8 cellular contexts compared by ENCODE assay signal in genomic region chr19:13764821-13765394, GRCh38. TPM values are rescaled to one million over a fixed set of nuclear protein-coding genes. Genes with fewer than 3 reads are reported as not detected.
DNase-seq lines count a peak whose midpoint lies in the region; ATAC-seq and TF ChIP-seq lines count a peak whose summit lies in the region.

No MANE protein-coding gene starts in this region.

- peak overlapping the region; percentile 94 for H3K4me3 Mint-ChIP-seq in activated T-helper 2 cell treated with anti-CD3 and anti-CD28 coated beads, Interferon-gamma antibody, Interleukin-2, Interleukin-4, amounts not matched to agents 10 μg/mL and 5 μg/mL and 100 μg/mL, durations not matched to agents 14 hours and 24 hours and 36 hours (ENCODE audit: low read depth)

- no peaks in the 10 kb centered on the region for H3K79me2 ChIP-seq in parathyroid adenoma

- H3K4me3 ChIP-seq in MG63: peak overlapping the region; percentile 73
- H3K4me3 ChIP-seq in parathyroid adenoma (ENCODE audit: low read depth, low read length): peak overlapping the region; percentile 27

- peak overlapping the region; percentile 79 for H2AFZ ChIP-seq in parathyroid adenoma

- no peaks in the 10 kb centered on the region for H3K9me3 Mint-ChIP-seq in activated T-helper 2 cell treated with anti-CD3 and anti-CD28 coated beads, Interferon-gamma antibody, Interleukin-2, Interleukin-4, amounts not matched to agents 10 μg/mL and 5 μg/mL and 100 μg/mL, durations not matched to agents 14 hours and 24 hours and 36 hours

- peak; percentile 20 for DNase-seq in ELF-1 (ENCODE audit: low read depth, low spot score)
- DNase-seq in MG63: no peak
- peak; percentile 28 for DNase-seq in activated T-helper 2 cell treated with anti-CD3 and anti-CD28 coated beads, Interferon-gamma antibody, Interleukin-2, Interleukin-4, amounts not matched to agents 10 μg/mL and 5 μg/mL and 100 μg/mL, durations not matched to agents 14 hours and 24 hours and 36 hours (ENCODE audit: low spot score)
- no peak for DNase-seq in foreskin keratinocyte
- no peak for DNase-seq in NCI-H2196 treated with DMSO at 0.1 percent for 48 hours (lab: John Stamatoyannopoulos, UW; ENCODE audit: unreplicated experiment)
- DNase-seq in RKO (ENCODE audit: low spot score): no peak

- H3K36me3 ChIP-seq in MG63 (peaks cover 54% of the 10 kb centered on the region), parathyroid adenoma (ENCODE audit: control insufficient read depth, insufficient read depth, low read length) (no peaks in the 10 kb centered on the region)

- no peak overlapping the region for H3K9ac ChIP-seq in parathyroid adenoma

- no peak for TF ChIP-seq CTCF in foreskin keratinocyte (conservative IDR thresholded peaks at IDR 0.05)
- TF ChIP-seq CTCF in parathyroid adenoma (IDR thresholded peaks at IDR 0.05): no peak

- H3K4me2 ChIP-seq in parathyroid adenoma (ENCODE audit: low read length): peak overlapping the region; percentile 37

- H3K9me3 ChIP-seq in MG63 (no peaks in the 10 kb centered on the region), parathyroid adenoma (ENCODE audit: control insufficient read depth, low read length) (no peaks in the 10 kb centered on the region)

- H3K4me1 Mint-ChIP-seq in activated T-helper 2 cell treated with anti-CD3 and anti-CD28 coated beads, Interferon-gamma antibody, Interleukin-2, Interleukin-4, amounts not matched to agents 10 μg/mL and 5 μg/mL and 100 μg/mL, durations not matched to agents 14 hours and 24 hours and 36 hours (ENCODE audit: low read depth): peaks cover 16% of the 10 kb centered on the region

- ATAC-seq in foreskin keratinocyte (peak; percentile 43), HG03097 (IDR thresholded peaks at IDR 0.05; ENCODE audit: low FRiP score, unreplicated experiment) (no peak)

- H3K27ac ChIP-seq in foreskin keratinocyte (peak overlapping the region; percentile 1), parathyroid adenoma (peak overlapping the region; percentile 73)

- peak overlapping the region; percentile 87 for H3K27ac Mint-ChIP-seq in activated T-helper 2 cell treated with anti-CD3 and anti-CD28 coated beads, Interferon-gamma antibody, Interleukin-2, Interleukin-4, amounts not matched to agents 10 μg/mL and 5 μg/mL and 100 μg/mL, durations not matched to agents 14 hours and 24 hours and 36 hours

- H3K27me3 Mint-ChIP-seq in activated T-helper 2 cell treated with anti-CD3 and anti-CD28 coated beads, Interferon-gamma antibody, Interleukin-2, Interleukin-4, amounts not matched to agents 10 μg/mL and 5 μg/mL and 100 μg/mL, durations not matched to agents 14 hours and 24 hours and 36 hours (ENCODE audit: low read depth): no peaks in the 10 kb centered on the region

- H3K36me3 Mint-ChIP-seq in activated T-helper 2 cell treated with anti-CD3 and anti-CD28 coated beads, Interferon-gamma antibody, Interleukin-2, Interleukin-4, amounts not matched to agents 10 μg/mL and 5 μg/mL and 100 μg/mL, durations not matched to agents 14 hours and 24 hours and 36 hours (ENCODE audit: low read depth): peaks cover 39% of the 10 kb centered on the region

- no peaks in the 10 kb centered on the region for H3K27me3 ChIP-seq in MG63
- no peaks in the 10 kb centered on the region for H3K27me3 ChIP-seq in foreskin keratinocyte
- H3K27me3 ChIP-seq in parathyroid adenoma (ENCODE audit: control insufficient read depth, insufficient read depth, low read length): no peaks in the 10 kb centered on the region

- intact Hi-C loops in activated T-helper 2 cell treated with anti-CD3 and anti-CD28 coated beads, Interferon-gamma antibody, Interleukin-2, Interleukin-4, amounts not matched to agents 10 μg/mL and 5 μg/mL and 100 μg/mL, durations not matched to agents 14 hours and 24 hours and 36 hours (cut with micrococcal nuclease): no loop called here

- H3K4me1 ChIP-seq in foreskin keratinocyte (peaks cover 4% of the 10 kb centered on the region), parathyroid adenoma (peaks cover 9% of the 10 kb centered on the region)

RNA-seq across cellular contexts. Expression of gene MRI1, which starts 0.6 kb away (rescaled TPM):
- 27.8 and 37.2 TPM in 2 replicates for total RNA-seq in MG63 (2014; rRNA removed; shearing (Covaris generic); ENCODE audit: low replicate concordance)
- 41.6 and 42.3 TPM in 2 replicates for total RNA-seq in activated T-helper 2 cell treated with anti-CD3 and anti-CD28 coated beads, Interferon-gamma antibody, Interleukin-2, Interleukin-4, amounts not matched to agents 10 μg/mL and 5 μg/mL and 100 μg/mL, durations not matched to agents 14 hours and 24 hours and 36 hours
- total RNA-seq in foreskin keratinocyte: 28.3 and 34.6 TPM in 2 replicates
- 17.6 and 19.0 TPM in 2 replicates for polyA plus RNA-seq in foreskin keratinocyte

RNA-seq across cellular contexts. Expression of gene C19orf53, which starts 9.3 kb away (rescaled TPM):
- 70.3 and 247 TPM in 2 replicates for total RNA-seq in MG63 (2014; rRNA removed; shearing (Covaris generic); ENCODE audit: low replicate concordance)
- 131 and 137 TPM in 2 replicates for total RNA-seq in activated T-helper 2 cell treated with anti-CD3 and anti-CD28 coated beads, Interferon-gamma antibody, Interleukin-2, Interleukin-4, amounts not matched to agents 10 μg/mL and 5 μg/mL and 100 μg/mL, durations not matched to agents 14 hours and 24 hours and 36 hours
- total RNA-seq in foreskin keratinocyte: 189 and 192 TPM in 2 replicates
- polyA plus RNA-seq in foreskin keratinocyte: 228 and 252 TPM in 2 replicates

RNA-seq across cellular contexts. Expression of gene ZSWIM4, which starts 30.3 kb away (rescaled TPM):
- 4.8 and 7.9 TPM in 2 replicates for total RNA-seq in MG63 (2014; rRNA removed; shearing (Covaris generic); ENCODE audit: low replicate concordance)
- total RNA-seq in activated T-helper 2 cell treated with anti-CD3 and anti-CD28 coated beads, Interferon-gamma antibody, Interleukin-2, Interleukin-4, amounts not matched to agents 10 μg/mL and 5 μg/mL and 100 μg/mL, durations not matched to agents 14 hours and 24 hours and 36 hours: 9.8 and 10.6 TPM in 2 replicates
- 4.3 and 5.6 TPM in 2 replicates for total RNA-seq in foreskin keratinocyte
- 2.1 and 3.1 TPM in 2 replicates for polyA plus RNA-seq in foreskin keratinocyte

Comparison
In these comparisons a context has a peak if more than half of its experiments do, and no peak if none do; other contexts are left out.
1. DNase-seq: peak in ELF-1 (single experiment) and activated T-helper 2 cell treated with anti-CD3 and anti-CD28 coated beads, Interferon-gamma antibody, Interleukin-2, Interleukin-4, amounts not matched to agents 10 μg/mL and 5 μg/mL and 100 μg/mL, durations not matched to agents 14 hours and 24 hours and 36 hours (single experiment); none in MG63 (single experiment), foreskin keratinocyte (0 of 2), NCI-H2196 treated with DMSO at 0.1 percent for 48 hours (single experiment) and RKO (single experiment).